In the genomic region with DNA sequence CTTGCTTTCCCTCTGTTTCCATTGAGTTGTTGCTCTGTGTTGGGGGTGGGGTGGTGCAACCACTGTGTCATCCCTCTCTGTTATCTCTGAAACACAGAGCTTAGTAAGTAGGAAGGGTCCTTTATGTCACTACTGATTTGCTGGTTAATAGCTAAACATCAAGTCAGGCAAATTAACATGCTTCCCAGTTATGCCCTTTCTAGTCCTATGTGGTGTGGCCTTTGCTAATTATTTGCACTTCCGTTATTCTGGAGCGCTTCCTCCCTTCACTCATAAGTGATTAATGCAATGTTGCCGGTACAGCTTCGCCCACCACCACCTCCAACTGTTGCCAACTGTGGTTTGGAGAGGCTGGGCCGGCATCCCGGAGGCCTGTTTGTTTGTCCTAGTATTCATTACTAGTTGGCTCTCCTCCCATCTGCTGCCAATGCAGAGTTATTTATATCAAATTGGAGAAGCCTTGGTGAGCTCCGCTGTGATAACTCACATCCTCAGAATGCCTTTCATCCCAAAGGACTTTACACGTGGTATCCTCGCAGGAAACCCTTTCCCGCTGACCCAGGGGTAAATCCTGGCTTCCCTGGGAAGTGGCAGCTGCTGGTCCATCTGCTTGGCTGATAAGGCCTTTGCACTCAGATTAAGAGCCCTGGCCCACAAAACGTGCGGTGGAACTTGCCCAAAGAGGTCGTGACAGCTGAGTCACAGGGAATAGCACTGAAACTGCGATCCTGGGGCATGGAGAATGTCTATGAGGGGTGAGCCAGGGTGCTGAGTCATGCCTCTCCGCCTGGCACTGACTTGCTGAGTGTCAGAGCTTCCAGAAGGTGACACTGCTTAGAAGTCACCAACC, we compare ENCODE assay signal across 8 cellular contexts.
A peak's percentile ranks its signal among the peaks of the same experiment; 100 is the strongest.
DNase-seq lines count a peak whose midpoint lies in the region; ATAC-seq and TF ChIP-seq lines count a peak whose summit lies in the region.

No MANE protein-coding gene starts in this region.

- TF ChIP-seq CTCF in ascending aorta (IDR thresholded peaks at IDR 0.05) = no peak
- no peak for TF ChIP-seq CTCF in stomach (IDR thresholded peaks at IDR 0.05)

- TF ChIP-seq POLR2A in stomach (IDR thresholded peaks at IDR 0.05) = no peak

- H3K27me3 ChIP-seq in ascending aorta = no peaks in the 10 kb centered on the region
- peaks cover 0 to 7% (median 0%) of the 10 kb centered on the region in 3 donors for H3K27me3 ChIP-seq in stomach

- DNase-seq in GF-D8 (lab: John Stamatoyannopoulos, UW) = peak; percentile 28
- peak; percentile 55 for DNase-seq in NCI-H2171 (lab: John Stamatoyannopoulos, UW)
- peak; percentile 74 to 92 for DNase-seq in ascending aorta (ENCODE audit: low spot score in 2 of 2)
- peak; percentile 71 for DNase-seq in hepatic stellate cell (ENCODE audit: low spot score)
- peak; percentile 72 for DNase-seq in stomach
- DNase-seq in activated CD8-positive, alpha-beta memory T cell treated with anti-CD3 and anti-CD28 coated beads, Interleukin-2, amount 50 U/mL, for 4 hours = no peak

- H3K4me3 ChIP-seq in ascending aorta (peak overlapping the region in 1 of 2 donors; percentile 1), stomach (no peak overlapping the region)

- 23 to 32% (median 25%) methylated on average over 15 of the region's 15 CpGs for WGBS in stomach, 5 donors

- no peaks in the 10 kb centered on the region for H3K9me3 ChIP-seq in ascending aorta
- H3K9me3 ChIP-seq in stomach = no peaks in the 10 kb centered on the region

- intact Hi-C loops in ascending aorta (cut with DNase I) = loop anchor here (1.0 kb wide), 3 partner anchors 12 to 72 kb away; no protein-coding TSS in a partner anchor
- intact Hi-C loops in stomach (cut with DNase I; ENCODE audit: low total_unique reads) = loop anchor here (5.0 kb wide), 1 partner anchor 48 kb away; no protein-coding TSS in a partner anchor

- peak overlapping the region; percentile 28 to 62 for H3K27ac ChIP-seq in ascending aorta
- peak overlapping the region; percentile 10 to 31 (median 20) for H3K27ac ChIP-seq in stomach

- no peak for TF ChIP-seq EP300 in stomach (IDR thresholded peaks at IDR 0.05)

- ATAC-seq in HG02678 (IDR thresholded peaks at IDR 0.05; ENCODE audit: unreplicated experiment) = no peak
- no peak for ATAC-seq in HG02840 (IDR thresholded peaks at IDR 0.05; ENCODE audit: low FRiP score, unreplicated experiment)

- peaks cover 0 to 10% of the 10 kb centered on the region in 2 donors for H3K4me1 ChIP-seq in ascending aorta
- peaks cover 9 to 18% (median 11%) of the 10 kb centered on the region in 4 donors for H3K4me1 ChIP-seq in stomach

- H3K36me3 ChIP-seq in ascending aorta (no peaks in the 10 kb centered on the region), stomach (no peaks in the 10 kb centered on the region)
